1 cellular context compared by ENCODE assay signal in genomic region chr6:28176373-28176772, GRCh38.
TF ChIP-seq lines count a peak whose summit lies in the region.

No MANE protein-coding gene starts in this region.

TF ChIP-seq in K562, 482 proteins besides CTCF, POLR2A, EP300 and RAD21:
- TF ChIP-seq HDAC3 (IDR thresholded peaks at IDR 0.05; ENCODE audit: borderline replicate concordance, partially characterized antibody), result no peak
- TF ChIP-seq MTF1 (CRISPR knock-in tag; IDR thresholded peaks at IDR 0.05; ENCODE audit: borderline replicate concordance), result no peak
- TF ChIP-seq ZNF75A (CRISPR knock-in tag; IDR thresholded peaks at IDR 0.05), result peak; percentile 96
- no peak for TF ChIP-seq ZNF444 (CRISPR knock-in tag; IDR thresholded peaks at IDR 0.05)
